Comparison of ENCODE assay signal across 9 cellular contexts in genomic region chr20:36860811-36861624, GRCh38. TPM values are rescaled to one million over a fixed set of nuclear protein-coding genes. Genes with fewer than 3 reads are reported as not detected.
DNase-seq lines count a peak whose midpoint lies in the region; ATAC-seq and TF ChIP-seq lines count a peak whose summit lies in the region.
"Had no signal": no experiment of that assay in that cellular context is flagged by ENCODE, and none has a peak within 500 bp of the region (broad histone marks: within the 10 kb centered on the region; RNA-seq: fewer than 3 reads in every experiment).

No MANE protein-coding gene starts in this region.

- H3K4me3 Mint-ChIP-seq in mesothelial cell of epicardium: peak overlapping the region; percentile 84

- H3K4me1 ChIP-seq in right atrium auricular region (peaks cover 0 to 73% of the 10 kb centered on the region in 2 donors), breast epithelium (peaks cover 11 to 18% of the 10 kb centered on the region in 2 donors), upper lobe of right lung (peaks cover 51% of the 10 kb centered on the region)

- no peaks in the 10 kb centered on the region for H3K27me3 Mint-ChIP-seq in mesothelial cell of epicardium (ENCODE audit: low read depth)

- H3K27ac ChIP-seq in right atrium auricular region (peak overlapping the region; percentile 89 to 97), breast epithelium (peak overlapping the region; percentile 91 to 97), upper lobe of right lung (peak overlapping the region; percentile 75)

- ATAC-seq in Right ventricle myocardium superior (ENCODE audit: poor library complexity) (no peak), upper lobe of right lung (no peak)

- intact Hi-C loops in Right ventricle myocardium superior (cut with DNase I) (loop anchor here (5.0 kb wide), 1 partner anchor 89 kb away; the partner anchor contains the start of gene DSN1), breast epithelium (cut with DNase I; ENCODE audit: low total_unique reads) (no loop called here), upper lobe of right lung (cut with DNase I) (no loop called here)

- TF ChIP-seq POLR2A in breast epithelium (IDR thresholded peaks at IDR 0.05): no peak

- H3K4me1 Mint-ChIP-seq in mesothelial cell of epicardium: peaks cover 49% of the 10 kb centered on the region

- TF ChIP-seq CTCF in right atrium auricular region (IDR thresholded peaks at IDR 0.05) (no peak), breast epithelium (IDR thresholded peaks at IDR 0.05) (no peak), mesothelial cell of epicardium (IDR thresholded peaks at IDR 0.05; ENCODE audit: unreplicated experiment) (no peak), upper lobe of right lung (IDR thresholded peaks at IDR 0.05) (no peak)

- no peaks in the 10 kb centered on the region for H3K27me3 ChIP-seq in right atrium auricular region
- no peaks in the 10 kb centered on the region for H3K27me3 ChIP-seq in breast epithelium
- no peaks in the 10 kb centered on the region for H3K27me3 ChIP-seq in upper lobe of right lung

- H3K36me3 Mint-ChIP-seq in mesothelial cell of epicardium: peaks cover 3% of the 10 kb centered on the region

- no peaks in the 10 kb centered on the region for H3K9me3 Mint-ChIP-seq in mesothelial cell of epicardium

- DNase-seq in right atrium auricular region (ENCODE audit: low spot score) (no peak), Right ventricle myocardium superior (no peak), breast epithelium (ENCODE audit: low spot score in 2 of 2) (no peak), mesothelial cell of epicardium (ENCODE audit: low spot score in 2 of 2, unreplicated experiment in 2 of 2) (no peak), upper lobe of right lung (no peak), NCI-H524 treated with DMSO at 0.1 percent for 48 hours (lab: John Stamatoyannopoulos, UW) (no peak), H4 (ENCODE audit: low spot score) (no peak), NCI-H187 treated with DMSO at 0.1 percent for 48 hours (lab: John Stamatoyannopoulos, UW) (no peak)

- H3K9me3 ChIP-seq in right atrium auricular region (no peaks in the 10 kb centered on the region), breast epithelium (no peaks in the 10 kb centered on the region), upper lobe of right lung (no peaks in the 10 kb centered on the region)

- H3K4me3 ChIP-seq in right atrium auricular region: peak overlapping the region; percentile 58 to 68
- H3K4me3 ChIP-seq in breast epithelium: peak overlapping the region; percentile 52 to 96 (median 71)
- peak overlapping the region; percentile 60 for H3K4me3 ChIP-seq in upper lobe of right lung

- no peaks in the 10 kb centered on the region for H3K36me3 ChIP-seq in right atrium auricular region
- H3K36me3 ChIP-seq in breast epithelium: no peaks in the 10 kb centered on the region
- no peaks in the 10 kb centered on the region for H3K36me3 ChIP-seq in upper lobe of right lung

- peak overlapping the region; percentile 30 for H3K27ac Mint-ChIP-seq in mesothelial cell of epicardium

RNA-seq across cellular contexts. Expression of gene TLDC2, which starts 14.9 kb away (rescaled TPM):
- total RNA-seq in right atrium auricular region (under 1 TPM in 1 of 2 donors, not detected in 1; 0.30 TPM), Right ventricle myocardium superior (not detected), breast epithelium (1 to 10 TPM in 1 of 3 donors, not detected in 2; 1.1 TPM), mesothelial cell of epicardium (0.29 to 0.64 TPM (median 0.58 TPM) in 3 replicates), upper lobe of right lung (1.6 TPM)
- not detected in 2 replicates for total RNA-seq in H4 (2014; rRNA removed; shearing (Covaris generic))
- total RNA-seq: pulmonary artery endothelial cell had no signal
